ENCODE assay signal across 26 cellular contexts in genomic region chr11:48900131-48900800, GRCh38.
A peak's percentile ranks its signal among the peaks of the same experiment; 100 is the strongest.
DNase-seq lines count a peak whose midpoint lies in the region; ATAC-seq and TF ChIP-seq lines count a peak whose summit lies in the region.
"Had no signal": no experiment of that assay in that cellular context is flagged by ENCODE, and none has a peak within 500 bp of the region (broad histone marks: within the 10 kb centered on the region; RNA-seq: fewer than 3 reads in every experiment).

No MANE protein-coding gene starts in this region.

- no peaks in the 10 kb centered on the region for H4K20me1 ChIP-seq in GM23338 (replicated peaks; ENCODE audit: insufficient read depth)

- TF ChIP-seq CTCF in GM23338 (conservative IDR thresholded peaks at IDR 0.05; ENCODE audit: low read depth in 2 of 2): no peak
- no peak for TF ChIP-seq CTCF in spleen (IDR thresholded peaks at IDR 0.05 in 8 of 11, conservative IDR thresholded peaks at IDR 0.05 in 3 of 11)
- TF ChIP-seq CTCF in nephron progenitor cell (IDR thresholded peaks at IDR 0.05): no peak

- no peak overlapping the region for H2AFZ ChIP-seq in GM23338

- H3K4me1 Mint-ChIP-seq in GM23338: no peaks in the 10 kb centered on the region
- H3K4me1 Mint-ChIP-seq in nephron progenitor cell: no peaks in the 10 kb centered on the region
- H3K4me1 Mint-ChIP-seq: activated naive CD8-positive, alpha-beta T cell treated with anti-CD3 and anti-CD28 coated beads for 36 hours; CD14-positive monocyte; immature natural killer cell; mesothelial cell of epicardium had no signal

- no peaks in the 10 kb centered on the region for H3F3A ChIP-seq in GM23338 (replicated peaks; ENCODE audit: low read depth)

- no peak overlapping the region for H3K4me2 ChIP-seq in GM23338

- H3K4me1 ChIP-seq in GM23338 (ENCODE audit: insufficient read depth) (no peaks in the 10 kb centered on the region), spleen (no peaks in the 10 kb centered on the region)
- H3K4me1 ChIP-seq: Caco-2, left lung, prostate gland had no signal

- H3K27me3 Mint-ChIP-seq in GM23338 (ENCODE audit: insufficient read depth, low read depth, poor library complexity): peaks cover 2% of the 10 kb centered on the region
- no peaks in the 10 kb centered on the region for H3K27me3 Mint-ChIP-seq in nephron progenitor cell (ENCODE audit: low read depth, poor library complexity)
- H3K27me3 Mint-ChIP-seq: activated naive CD8-positive, alpha-beta T cell treated with anti-CD3 and anti-CD28 coated beads for 36 hours; effector memory CD8-positive, alpha-beta T cell had no signal

- H3K9me3 Mint-ChIP-seq in GM23338 (peaks cover 50% of the 10 kb centered on the region), nephron progenitor cell (peaks cover 39% of the 10 kb centered on the region)
- H3K9me3 Mint-ChIP-seq: activated naive CD8-positive, alpha-beta T cell treated with anti-CD3 and anti-CD28 coated beads for 36 hours had no signal

- no peaks in the 10 kb centered on the region for H3K36me3 ChIP-seq in GM23338 (ENCODE audit: insufficient read depth)
- no peaks in the 10 kb centered on the region for H3K36me3 ChIP-seq in spleen
- H3K36me3 ChIP-seq: cardiac muscle cell, left lung, prostate gland had no signal

- H3K36me3 Mint-ChIP-seq in GM23338 (ENCODE audit: low read depth): peaks cover 6% of the 10 kb centered on the region; the same call in 2 of the 3 replicates
- no peaks in the 10 kb centered on the region for H3K36me3 Mint-ChIP-seq in nephron progenitor cell (ENCODE audit: low read depth)
- H3K36me3 Mint-ChIP-seq: activated naive CD8-positive, alpha-beta T cell treated with anti-CD3 and anti-CD28 coated beads for 36 hours; CD14-positive monocyte; immature natural killer cell; mesothelial cell of epicardium had no signal

- intact Hi-C loops in left ventricle myocardium superior (cut with micrococcal nuclease) (no loop called here), spleen (cut with DNase I; ENCODE audit: low total_unique reads) (no loop called here)

- no peaks in the 10 kb centered on the region for H3K79me2 ChIP-seq in GM23338 (replicated peaks; ENCODE audit: insufficient read depth)

- peaks cover 0 to 17% (median 6%) of the 10 kb centered on the region in 8 donors for H3K9me3 ChIP-seq in spleen
- H3K9me3 ChIP-seq: Caco-2, prostate gland had no signal

- H3K4me3 ChIP-seq in GM23338 (no peak overlapping the region), spleen (no peak overlapping the region)
- H3K4me3 ChIP-seq: cardiac muscle cell, K562, left lung, prostate gland had no signal

- H3K27ac Mint-ChIP-seq in GM23338 (no peak overlapping the region), nephron progenitor cell (no peak overlapping the region)
- H3K27ac Mint-ChIP-seq: activated naive CD8-positive, alpha-beta T cell treated with anti-CD3 and anti-CD28 coated beads for 36 hours; CD14-positive monocyte; effector memory CD8-positive, alpha-beta T cell; immature natural killer cell; mesothelial cell of epicardium had no signal

- no peak for TF ChIP-seq POLR2A in spleen (IDR thresholded peaks at IDR 0.05)

- H3K27me3 ChIP-seq in GM23338 (ENCODE audit: insufficient read depth) (no peaks in the 10 kb centered on the region), spleen (replicated peaks in 1 of 7) (no peaks in the 10 kb centered on the region)
- H3K27me3 ChIP-seq: cardiac muscle cell, left lung had no signal

- WGBS in spleen, 5 donors: 68 to 91% (median 71%) methylated on average over 34 to 53 of the region's 53 CpGs

- no peak overlapping the region for H3K4me3 Mint-ChIP-seq in GM23338
- no peak overlapping the region for H3K4me3 Mint-ChIP-seq in nephron progenitor cell
- H3K4me3 Mint-ChIP-seq: activated naive CD8-positive, alpha-beta T cell treated with anti-CD3 and anti-CD28 coated beads for 36 hours; CD14-positive monocyte; effector memory CD8-positive, alpha-beta T cell; immature natural killer cell; mesothelial cell of epicardium had no signal

- DNase-seq in NCI-H82 (lab: John Stamatoyannopoulos, UW): peak; percentile 9
- no peak for DNase-seq in NCI-H82 treated with DMSO at 0.1 percent for 48 hours (lab: John Stamatoyannopoulos, UW; ENCODE audit: unreplicated experiment)
- DNase-seq in GM23338 (ENCODE audit: low spot score): no peak
- peak; percentile 22 for DNase-seq in left ventricle myocardium superior
- DNase-seq in spleen: peak; percentile 66
- no peak for DNase-seq in nephron progenitor cell
- DNase-seq: activated naive CD8-positive, alpha-beta T cell treated with anti-CD3 and anti-CD28 coated beads for 36 hours; Caco-2; DMS79; effector memory CD8-positive, alpha-beta T cell; GDM1; immature natural killer cell; NCI-H1092 treated with DMSO at 0.1 percent for 48 hours; NCI-H187 treated with DMSO at 0.1 percent for 48 hours; NCI-H2171; stimulated activated CD4-positive, alpha-beta T cell treated with anti-CD3 and anti-CD28 coated beads, Interleukin-15, amount 100 ng/mL, for 24 hours; stimulated activated CD4-positive, alpha-beta T cell treated with anti-CD3 and anti-CD28 coated beads, Interleukin-4, amount 100 ng/mL, for 4 hours; trophoblast cell had no signal

- ATAC-seq in GM23338 (no peak), left ventricle myocardium superior (no peak), GM21737 (IDR thresholded peaks at IDR 0.05; ENCODE audit: unreplicated experiment) (no peak), HG02623 (IDR thresholded peaks at IDR 0.05; ENCODE audit: unreplicated experiment) (no peak)
- ATAC-seq: effector memory CD8-positive, alpha-beta T cell; K562; left lung had no signal

- H3K9me2 ChIP-seq in GM23338 (ENCODE audit: insufficient read depth): no peaks in the 10 kb centered on the region

- H3K27ac ChIP-seq in GM23338 (ENCODE audit: low read depth) (no peak overlapping the region), spleen (no peak overlapping the region)
- H3K27ac ChIP-seq: cardiac muscle cell, left lung, prostate gland had no signal

TF ChIP-seq in GM23338, 12 proteins besides CTCF, POLR2A, EP300 and RAD21:
- TF ChIP-seq STAT1 (IDR thresholded peaks at IDR 0.05; ENCODE audit: unreplicated experiment): no peak
- TF ChIP-seq REST (IDR thresholded peaks at IDR 0.05; ENCODE audit: unreplicated experiment): peak; percentile 21

Comparison
In these comparisons a context has a peak if more than half of its experiments do, and no peak if none do; other contexts are left out.
1. DNase-seq: peak in NCI-H82 (single experiment), left ventricle myocardium superior (single experiment) and spleen (single experiment); none in NCI-H82 treated with DMSO at 0.1 percent for 48 hours (single experiment), GM23338 (single experiment) and nephron progenitor cell (single experiment).